Comparison of ENCODE assay signal across 10 cellular contexts in genomic region chr14:80491131-80491530, GRCh38.
DNase-seq lines count a peak whose midpoint lies in the region; ATAC-seq and TF ChIP-seq lines count a peak whose summit lies in the region.
"Had no signal": no experiment of that assay in that cellular context is flagged by ENCODE, and none has a peak within 500 bp of the region (broad histone marks: within the 10 kb centered on the region; RNA-seq: fewer than 3 reads in every experiment).

No MANE protein-coding gene starts in this region.

- H3K4me3 ChIP-seq in BLaER1 (no peak overlapping the region), Karpas-422 (ENCODE audit: low read length) (no peak overlapping the region)
- H3K4me3 ChIP-seq: thoracic aorta had no signal

- POLR2A ChIA-PET in HEK293T (lab: Yijun Ruan, JAX) = no interaction called here

- H3K36me3 ChIP-seq in BLaER1 (no peaks in the 10 kb centered on the region), Karpas-422 (ENCODE audit: insufficient read depth, low read length) (no peaks in the 10 kb centered on the region)
- H3K36me3 ChIP-seq: thoracic aorta had no signal

- H3K27me3 ChIP-seq in BLaER1 (no peaks in the 10 kb centered on the region), Karpas-422 (ENCODE audit: low read length) (no peaks in the 10 kb centered on the region)

- H3K9me3 ChIP-seq in BLaER1 (no peaks in the 10 kb centered on the region), Karpas-422 (ENCODE audit: low read length) (no peaks in the 10 kb centered on the region)
- H3K9me3 ChIP-seq: thoracic aorta had no signal

- peak; percentile 81 for ATAC-seq in GM21390 (IDR thresholded peaks at IDR 0.05; ENCODE audit: unreplicated experiment)

- H3K4me2 ChIP-seq in BLaER1 = peak overlapping the region; percentile 17
- H3K4me2 ChIP-seq in Karpas-422 (ENCODE audit: low read depth, low read length, poor library complexity, severe bottlenecking) = peak overlapping the region; percentile 13

- CTCF ChIA-PET in HEK293T (lab: Yijun Ruan, JAX) = no interaction called here

- H4K20me1 ChIP-seq in BLaER1 (no peaks in the 10 kb centered on the region), Karpas-422 (ENCODE audit: insufficient read depth, low read depth, low read length) (no peaks in the 10 kb centered on the region)

- H3K27ac ChIP-seq in BLaER1 (peak overlapping the region; percentile 37; the same call in 1 of the 2 replicates), Karpas-422 (ENCODE audit: low read length) (no peak overlapping the region)

- H3K9ac ChIP-seq in BLaER1 (no peak overlapping the region), Karpas-422 (ENCODE audit: low read length) (peak overlapping the region; percentile 1; the same call in 1 of the 2 replicates)

- no peak overlapping the region for H2AFZ ChIP-seq in Karpas-422 (ENCODE audit: low read length)

- DNase-seq in Karpas-422 = peak; percentile 56
- peak; percentile 91 for DNase-seq in fibroblast of peridontal ligament (ENCODE audit: extremely low read depth)
- DNase-seq in NCI-H1092 (lab: John Stamatoyannopoulos, UW) = no peak
- DNase-seq in NCI-H1105 treated with DMSO at 0.1 percent for 48 hours (lab: John Stamatoyannopoulos, UW) = no peak
- no peak for DNase-seq in HEK293T (ENCODE audit: extremely low spot score)
- no peak for DNase-seq in NCI-H2171 (lab: John Stamatoyannopoulos, UW)
- DNase-seq: activated B cell treated with CpG ODN at 0.5 μM for 24 hours had no signal

- H3K4me1 ChIP-seq in BLaER1 (peaks cover 20% of the 10 kb centered on the region), Karpas-422 (ENCODE audit: low read length) (peaks cover 13% of the 10 kb centered on the region)

- no peaks in the 10 kb centered on the region for H3K9me2 ChIP-seq in Karpas-422 (replicated peaks; ENCODE audit: insufficient read depth, low read length)

- H3K79me2 ChIP-seq in Karpas-422 (ENCODE audit: low read length) = no peaks in the 10 kb centered on the region

TF ChIP-seq in HEK293T, 16 proteins besides CTCF, POLR2A, EP300 and RAD21:
- TF ChIP-seq SP1 (IDR thresholded peaks at IDR 0.05) (no peak), FOXM1 (IDR thresholded peaks at IDR 0.05; ENCODE audit: borderline replicate concordance) (no peak), HDGF (IDR thresholded peaks at IDR 0.05; ENCODE audit: borderline replicate concordance) (no peak), FOXA1 (IDR thresholded peaks at IDR 0.05) (no peak), SUZ12 (IDR thresholded peaks at IDR 0.05) (no peak), PKNOX1 (IDR thresholded peaks at IDR 0.05) (no peak), L3MBTL2 (conservative IDR thresholded peaks at IDR 0.05) (no peak), ZNF384 (IDR thresholded peaks at IDR 0.05) (no peak), ARNT (IDR thresholded peaks at IDR 0.05) (no peak), ELF4 (IDR thresholded peaks at IDR 0.05) (no peak), TARDBP (IDR thresholded peaks at IDR 0.05) (no peak)

Comparison
In these comparisons a context has a peak if more than half of its experiments do, and no peak if none do; other contexts are left out.
1. DNase-seq: peak in Karpas-422 (single experiment) and fibroblast of peridontal ligament (single experiment); none in NCI-H1092 (single experiment), NCI-H1105 treated with DMSO at 0.1 percent for 48 hours (single experiment), HEK293T (single experiment) and NCI-H2171 (single experiment).